22 cellular contexts compared by ENCODE assay signal in the genomic region with DNA sequence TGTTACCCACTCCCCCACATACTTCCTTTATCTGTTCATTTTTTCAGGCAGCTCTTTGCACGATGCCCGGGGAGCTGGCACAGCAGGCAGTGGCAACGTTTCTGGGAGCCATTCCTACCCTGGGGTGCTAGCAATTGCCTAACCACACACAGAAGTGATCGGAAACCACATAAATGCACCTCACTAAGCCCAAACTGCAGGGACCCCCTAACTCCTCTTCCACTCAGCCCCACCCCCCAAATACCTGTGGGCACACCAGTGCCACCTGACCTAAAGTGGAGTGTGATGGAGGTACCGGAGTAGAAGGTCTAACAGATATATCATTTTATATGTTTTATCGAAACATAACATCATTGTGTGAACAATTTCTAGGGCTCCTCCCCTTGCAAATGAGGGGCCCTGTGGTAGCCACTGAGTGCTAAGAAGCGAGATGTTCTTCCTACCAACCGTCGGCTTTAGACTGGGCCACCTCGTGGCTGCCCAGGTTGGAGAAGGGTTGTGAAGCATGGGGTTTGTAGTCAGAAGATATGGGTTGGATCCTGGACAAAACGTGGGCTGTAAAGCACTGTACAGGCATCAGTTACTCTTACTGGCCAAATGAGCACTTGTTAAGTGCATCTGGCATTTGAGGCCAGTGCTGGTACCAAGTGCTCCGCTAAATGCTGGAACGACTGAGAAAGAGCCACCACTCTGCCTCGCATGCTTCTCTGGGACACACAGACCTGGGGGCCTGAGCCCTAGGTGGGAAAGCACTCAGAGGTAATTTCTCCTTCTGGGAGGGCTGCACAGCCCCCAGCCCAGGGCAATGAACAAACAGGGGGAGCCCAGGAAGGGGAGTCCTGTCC. TPM values are rescaled to one million over a fixed set of nuclear protein-coding genes. Genes with fewer than 3 reads are reported as not detected.
"Had no signal": no experiment of that assay in that cellular context is flagged by ENCODE, and none has a peak within 500 bp of the region (broad histone marks: within the 10 kb centered on the region; RNA-seq: fewer than 3 reads in every experiment).

No MANE protein-coding gene starts in this region.

- H3K27ac ChIP-seq: dorsolateral prefrontal cortex, parathyroid adenoma, tibial artery, WERI-Rb-1 had no signal

- H3K9ac ChIP-seq: parathyroid adenoma had no signal

- H3K36me3 ChIP-seq: tibial artery, WERI-Rb-1 had no signal

- H3K4me3 ChIP-seq: dorsolateral prefrontal cortex, tibial artery had no signal

- H3K9me3 ChIP-seq: tibial artery had no signal

- H3K4me1 ChIP-seq: parathyroid adenoma had no signal

- DNase-seq: activated CD4-positive, alpha-beta T cell treated with anti-CD3 and anti-CD28 coated beads for 48 hours; activated CD8-positive, alpha-beta memory T cell treated with anti-CD3 and anti-CD28 coated beads, Interleukin-2, amount 50 U/mL, for 48 hours; activated naive CD4-positive, alpha-beta T cell; hippocampal formation; stimulated activated CD4-positive, alpha-beta T cell treated with anti-CD3 and anti-CD28 coated beads, Interleukin-15, amount 100 ng/mL, for 24 hours; stimulated activated CD4-positive, alpha-beta T cell treated with anti-CD3 and anti-CD28 coated beads, Interleukin-4, amount 100 ng/mL, for 1 hour; stimulated activated naive B cell treated with anti-CD40 and anti-IgM and Interleukin-4, amounts not matched to agents 10 μg/mL and 1 μg/mL and 100 μg/mL, for 72 hours; T-helper 9 cell; WERI-Rb-1 had no signal

- H3K27me3 ChIP-seq: tibial artery had no signal

- ATAC-seq: stimulated activated naive B cell treated with anti-CD40 and anti-IgM and Interleukin-4, amounts not matched to agents 10 μg/mL and 1 μg/mL and 100 μg/mL, for 72 hours; T-cell had no signal

RNA-seq across cellular contexts. Expression of gene MRGPRD, which starts 2.8 kb away (rescaled TPM):
- total RNA-seq: astrocyte, bronchial epithelial cell, dorsolateral prefrontal cortex, esophagus mucosa, lower leg skin, mesothelial cell of epicardium, myocyte, renal cortical epithelial cell, skeletal muscle tissue, T-cell had no signal
- polyA plus RNA-seq: neural cell had no signal

RNA-seq across cellular contexts. Expression of gene MRGPRF, which starts 35.0 kb away (rescaled TPM):
- total RNA-seq: myocyte, T-cell had no signal
- polyA plus RNA-seq: neural cell had no signal
